ENCODE assay signal across 1 cellular context in the genomic region with DNA sequence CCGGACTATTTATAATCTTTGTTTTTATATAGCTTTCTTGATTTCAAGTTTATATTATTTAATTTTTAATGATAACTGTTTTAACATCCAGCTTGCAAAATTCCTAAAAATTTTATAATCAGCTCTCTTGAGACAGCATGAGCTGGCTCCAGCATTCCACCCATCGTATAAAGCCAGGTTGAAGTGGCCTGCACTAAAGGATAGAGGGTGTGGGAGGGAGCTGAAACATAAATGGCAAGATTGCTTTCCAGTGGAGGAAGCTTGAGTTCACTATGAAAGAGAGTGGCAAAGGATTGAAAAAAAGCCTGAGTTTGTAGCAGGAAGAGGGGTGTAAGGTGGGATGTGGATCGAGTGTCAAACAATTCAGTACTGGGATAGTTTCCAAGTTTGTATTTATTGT.
TF ChIP-seq lines count a peak whose summit lies in the region.

No MANE protein-coding gene starts in this region.

TF ChIP-seq in GM23338, 12 proteins besides CTCF, POLR2A, EP300 and RAD21:
- TF ChIP-seq ZNF114 (CRISPR knock-in tag; IDR thresholded peaks at IDR 0.05): no peak
- TF ChIP-seq JUNB (IDR thresholded peaks at IDR 0.05; ENCODE audit: unreplicated experiment): no peak
- no peak for TF ChIP-seq EZH2phosphoT487 (IDR thresholded peaks at IDR 0.05; ENCODE audit: unreplicated experiment)
- TF ChIP-seq STAT1 (IDR thresholded peaks at IDR 0.05; ENCODE audit: unreplicated experiment): no peak
- TF ChIP-seq, protein P1, sequence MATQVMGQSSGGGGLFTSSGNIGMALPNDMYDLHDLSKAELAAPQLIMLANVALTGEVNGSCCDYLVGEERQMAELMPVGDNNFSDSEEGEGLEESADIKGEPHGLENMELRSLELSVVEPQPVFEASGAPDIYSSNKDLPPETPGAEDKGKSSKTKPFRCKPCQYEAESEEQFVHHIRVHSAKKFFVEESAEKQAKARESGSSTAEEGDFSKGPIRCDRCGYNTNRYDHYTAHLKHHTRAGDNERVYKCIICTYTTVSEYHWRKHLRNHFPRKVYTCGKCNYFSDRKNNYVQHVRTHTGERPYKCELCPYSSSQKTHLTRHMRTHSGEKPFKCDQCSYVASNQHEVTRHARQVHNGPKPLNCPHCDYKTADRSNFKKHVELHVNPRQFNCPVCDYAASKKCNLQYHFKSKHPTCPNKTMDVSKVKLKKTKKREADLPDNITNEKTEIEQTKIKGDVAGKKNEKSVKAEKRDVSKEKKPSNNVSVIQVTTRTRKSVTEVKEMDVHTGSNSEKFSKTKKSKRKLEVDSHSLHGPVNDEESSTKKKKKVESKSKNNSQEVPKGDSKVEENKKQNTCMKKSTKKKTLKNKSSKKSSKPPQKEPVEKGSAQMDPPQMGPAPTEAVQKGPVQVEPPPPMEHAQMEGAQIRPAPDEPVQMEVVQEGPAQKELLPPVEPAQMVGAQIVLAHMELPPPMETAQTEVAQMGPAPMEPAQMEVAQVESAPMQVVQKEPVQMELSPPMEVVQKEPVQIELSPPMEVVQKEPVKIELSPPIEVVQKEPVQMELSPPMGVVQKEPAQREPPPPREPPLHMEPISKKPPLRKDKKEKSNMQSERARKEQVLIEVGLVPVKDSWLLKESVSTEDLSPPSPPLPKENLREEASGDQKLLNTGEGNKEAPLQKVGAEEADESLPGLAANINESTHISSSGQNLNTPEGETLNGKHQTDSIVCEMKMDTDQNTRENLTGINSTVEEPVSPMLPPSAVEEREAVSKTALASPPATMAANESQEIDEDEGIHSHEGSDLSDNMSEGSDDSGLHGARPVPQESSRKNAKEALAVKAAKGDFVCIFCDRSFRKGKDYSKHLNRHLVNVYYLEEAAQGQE (IDR thresholded peaks at IDR 0.05; ENCODE audit: unreplicated experiment): no peak
- TF ChIP-seq CREB1 (CRISPR knock-in tag; IDR thresholded peaks at IDR 0.05; ENCODE audit: low read depth): no peak
- no peak for TF ChIP-seq NANOG (IDR thresholded peaks at IDR 0.05; ENCODE audit: borderline replicate concordance)
- TF ChIP-seq, protein P2, sequence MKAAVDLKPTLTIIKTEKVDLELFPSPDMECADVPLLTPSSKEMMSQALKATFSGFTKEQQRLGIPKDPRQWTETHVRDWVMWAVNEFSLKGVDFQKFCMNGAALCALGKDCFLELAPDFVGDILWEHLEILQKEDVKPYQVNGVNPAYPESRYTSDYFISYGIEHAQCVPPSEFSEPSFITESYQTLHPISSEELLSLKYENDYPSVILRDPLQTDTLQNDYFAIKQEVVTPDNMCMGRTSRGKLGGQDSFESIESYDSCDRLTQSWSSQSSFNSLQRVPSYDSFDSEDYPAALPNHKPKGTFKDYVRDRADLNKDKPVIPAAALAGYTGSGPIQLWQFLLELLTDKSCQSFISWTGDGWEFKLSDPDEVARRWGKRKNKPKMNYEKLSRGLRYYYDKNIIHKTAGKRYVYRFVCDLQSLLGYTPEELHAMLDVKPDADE (IDR thresholded peaks at IDR 0.05): no peak
